28 cellular contexts compared by ENCODE assay signal in the genomic region with DNA sequence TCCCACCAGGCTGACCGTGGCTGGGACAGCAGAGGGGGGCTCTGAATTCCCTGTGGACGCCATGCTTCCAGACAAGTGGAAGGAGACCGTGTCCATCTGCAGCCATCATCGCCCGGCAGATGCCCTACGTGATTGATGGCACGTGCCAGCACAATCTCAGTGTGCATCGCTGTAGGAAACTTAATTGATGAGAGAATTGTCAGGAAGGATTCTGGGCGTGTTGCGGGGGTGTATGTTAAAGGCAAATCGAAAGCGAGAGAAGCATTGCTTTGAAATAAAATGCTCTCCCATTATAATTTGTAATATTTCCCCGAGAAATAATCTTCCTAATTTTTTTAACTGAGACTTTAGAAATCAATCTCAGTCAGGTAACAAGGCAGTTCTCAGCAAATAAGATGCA.
"Had no signal": no experiment of that assay in that cellular context is flagged by ENCODE, and none has a peak within 500 bp of the region (broad histone marks: within the 10 kb centered on the region; RNA-seq: fewer than 3 reads in every experiment).

No MANE protein-coding gene starts in this region.

- H3K4me3 Mint-ChIP-seq: stimulated activated effector memory CD8-positive, alpha-beta T cell treated with anti-CD3 and anti-CD28 coated beads, Interleukin-12 subunit alpha, Interleukin-12 subunit beta, amount 100 ng/mL, for 72 hours; stimulated activated memory B cell treated with anti-CD40 and anti-IgM and Interleukin-4, amounts not matched to agents 10 μg/mL and 1 μg/mL and 100 μg/mL, for 72 hours; stimulated activated naive B cell treated with anti-CD40 and anti-IgM and Interleukin-4, amounts not matched to agents 10 μg/mL and 1 μg/mL and 100 μg/mL, for 72 hours; stimulated activated naive CD8-positive, alpha-beta T cell treated with anti-CD3 and anti-CD28 coated beads, Interleukin-15, amount 100 ng/mL, for 72 hours; stimulated activated naive CD8-positive, alpha-beta T cell treated with anti-CD3 and anti-CD28 coated beads, Interleukin-15, Interleukin-2, amounts not matched to agents 100 ng/mL and 50 ng/mL, for 24 hours; type B pancreatic cell had no signal

- H3K9me3 ChIP-seq: suprapubic skin, testis, thoracic aorta, thyroid gland, tibial artery, transverse colon, upper lobe of left lung, upper lobe of right lung, uterus, vagina had no signal

- H3K27me3 Mint-ChIP-seq: stimulated activated memory B cell treated with anti-CD40 and anti-IgM and Interleukin-4, amounts not matched to agents 10 μg/mL and 1 μg/mL and 100 μg/mL, for 72 hours; stimulated activated naive B cell treated with anti-CD40 and anti-IgM and Interleukin-4, amounts not matched to agents 10 μg/mL and 1 μg/mL and 100 μg/mL, for 72 hours; stimulated activated naive CD8-positive, alpha-beta T cell treated with anti-CD3 and anti-CD28 coated beads, Interleukin-15, amount 100 ng/mL, for 72 hours; stimulated activated naive CD8-positive, alpha-beta T cell treated with anti-CD3 and anti-CD28 coated beads, Interleukin-15, Interleukin-2, amounts not matched to agents 100 ng/mL and 50 ng/mL, for 24 hours had no signal

- H3K36me3 Mint-ChIP-seq: stimulated activated effector memory CD8-positive, alpha-beta T cell treated with anti-CD3 and anti-CD28 coated beads, Interleukin-12 subunit alpha, Interleukin-12 subunit beta, amount 100 ng/mL, for 72 hours; stimulated activated memory B cell treated with anti-CD40 and anti-IgM and Interleukin-4, amounts not matched to agents 10 μg/mL and 1 μg/mL and 100 μg/mL, for 72 hours; stimulated activated naive B cell treated with anti-CD40 and anti-IgM and Interleukin-4, amounts not matched to agents 10 μg/mL and 1 μg/mL and 100 μg/mL, for 72 hours; type B pancreatic cell had no signal

- H3K27ac Mint-ChIP-seq: stimulated activated effector memory CD8-positive, alpha-beta T cell treated with anti-CD3 and anti-CD28 coated beads, Interleukin-12 subunit alpha, Interleukin-12 subunit beta, amount 100 ng/mL, for 72 hours; stimulated activated memory B cell treated with anti-CD40 and anti-IgM and Interleukin-4, amounts not matched to agents 10 μg/mL and 1 μg/mL and 100 μg/mL, for 72 hours; stimulated activated naive B cell treated with anti-CD40 and anti-IgM and Interleukin-4, amounts not matched to agents 10 μg/mL and 1 μg/mL and 100 μg/mL, for 72 hours; stimulated activated naive CD8-positive, alpha-beta T cell treated with anti-CD3 and anti-CD28 coated beads, Interleukin-15, Interleukin-2, amounts not matched to agents 100 ng/mL and 50 ng/mL, for 24 hours; type B pancreatic cell had no signal

- H3K9me3 Mint-ChIP-seq: stimulated activated effector memory CD8-positive, alpha-beta T cell treated with anti-CD3 and anti-CD28 coated beads, Interleukin-12 subunit alpha, Interleukin-12 subunit beta, amount 100 ng/mL, for 72 hours; type B pancreatic cell had no signal

- H3K4me1 Mint-ChIP-seq: stimulated activated effector memory CD8-positive, alpha-beta T cell treated with anti-CD3 and anti-CD28 coated beads, Interleukin-12 subunit alpha, Interleukin-12 subunit beta, amount 100 ng/mL, for 72 hours; stimulated activated memory B cell treated with anti-CD40 and anti-IgM and Interleukin-4, amounts not matched to agents 10 μg/mL and 1 μg/mL and 100 μg/mL, for 72 hours; stimulated activated naive B cell treated with anti-CD40 and anti-IgM and Interleukin-4, amounts not matched to agents 10 μg/mL and 1 μg/mL and 100 μg/mL, for 72 hours; stimulated activated naive CD8-positive, alpha-beta T cell treated with anti-CD3 and anti-CD28 coated beads, Interleukin-15, amount 100 ng/mL, for 72 hours had no signal

- H3K4me3 ChIP-seq: stomach, suprapubic skin, testis, thoracic aorta, thyroid gland, tibial artery, tibial nerve, transverse colon, upper lobe of left lung, upper lobe of right lung, uterus, vagina had no signal

- H3K36me3 ChIP-seq: stomach, suprapubic skin, thoracic aorta, thyroid gland, tibial artery, tibial nerve, transverse colon, upper lobe of left lung, upper lobe of right lung, uterus, vagina had no signal

- H3K27me3 ChIP-seq: testis, thyroid gland, tibial artery, tibial nerve, transverse colon, upper lobe of left lung, upper lobe of right lung, uterus, vagina had no signal

- H3K4me1 ChIP-seq: stomach, suprapubic skin, testis, thyroid gland, tibial artery, tibial nerve, transverse colon, upper lobe of left lung, upper lobe of right lung, uterus, vagina had no signal

- H3K27ac ChIP-seq: stomach, suprapubic skin, testis, thoracic aorta, thyroid gland, tibial artery, tibial nerve, transverse colon, upper lobe of left lung, upper lobe of right lung, uterus, vagina had no signal

- DNase-seq: stimulated activated CD4-positive, alpha-beta T cell treated with anti-CD3 and anti-CD28 coated beads, Interleukin-2, amount 100 ng/mL, for 48 hours; stimulated activated CD4-positive, alpha-beta T cell treated with anti-CD3 and anti-CD28 coated beads, Interleukin-4, amount 100 ng/mL, for 1 hour; stimulated activated CD4-positive, alpha-beta T cell treated with anti-CD3 and anti-CD28 coated beads, Interleukin-4, amount 100 ng/mL, for 24 hours; stimulated activated CD4-positive, alpha-beta T cell treated with anti-CD3 and anti-CD28 coated beads, Interleukin-4, amount 100 ng/mL, for 4 hours; stimulated activated CD8-positive, alpha-beta memory T cell treated with anti-CD3 and anti-CD28 coated beads, Interleukin-4, amount 100 ng/mL, for 48 hours; stimulated activated naive B cell treated with anti-CD40 and anti-IgM and Interleukin-4, amounts not matched to agents 10 μg/mL and 1 μg/mL and 100 μg/mL, for 72 hours; stimulated activated naive CD4-positive, alpha-beta T cell; stimulated activated naive CD4-positive, alpha-beta T cell treated with Interleukin-2 at 50 U/mL for 16 hours; stimulated activated naive CD8-positive, alpha-beta T cell treated with anti-CD3 and anti-CD28 coated beads, Interleukin-15, amount 100 ng/mL, for 72 hours; stimulated activated naive CD8-positive, alpha-beta T cell treated with anti-CD3 and anti-CD28 coated beads, Interleukin-15, Interleukin-2, amounts not matched to agents 100 U/mL and 50 U/mL, for 24 hours; stomach; substantia nigra; testis; thyroid gland; tibial artery; transverse colon; trophoblast cell; upper lobe of right lung; uterus had no signal
